ENCODE assay signal across 11 cellular contexts in genomic region chr2:162091325-162092007, GRCh38. TPM values are rescaled to one million over a fixed set of nuclear protein-coding genes. Genes with fewer than 3 reads are reported as not detected.
DNase-seq lines count a peak whose midpoint lies in the region; ATAC-seq and TF ChIP-seq lines count a peak whose summit lies in the region.
"Had no signal": no experiment of that assay in that cellular context is flagged by ENCODE, and none has a peak within 500 bp of the region (broad histone marks: within the 10 kb centered on the region; RNA-seq: fewer than 3 reads in every experiment).

No MANE protein-coding gene starts in this region.

- no peaks in the 10 kb centered on the region for H3K4me1 ChIP-seq in Loucy (ENCODE audit: insufficient read depth, low read length, poor library complexity, severe bottlenecking)

- TF ChIP-seq CTCF in Loucy (conservative IDR thresholded peaks at IDR 0.05; ENCODE audit: low read length) (peak; percentile 56), epithelial cell of proximal tubule (conservative IDR thresholded peaks at IDR 0.05; ENCODE audit: low read depth, low read length) (peak; percentile 60)

- no peaks in the 10 kb centered on the region for H3K79me2 ChIP-seq in Loucy (ENCODE audit: insufficient read depth, low read length)

- no peak overlapping the region for H3K4me2 ChIP-seq in Loucy (ENCODE audit: low read depth, low read length, poor library complexity, severe bottlenecking)

- no peaks in the 10 kb centered on the region for H3K9me3 ChIP-seq in Loucy (ENCODE audit: insufficient read depth, low read depth, low read length)

- H3K36me3 Mint-ChIP-seq in stimulated activated effector memory CD8-positive, alpha-beta T cell treated with anti-CD3 and anti-CD28 coated beads, Interleukin-12 subunit alpha, Interleukin-12 subunit beta, amount 100 ng/mL, for 72 hours, result no peaks in the 10 kb centered on the region
- H3K36me3 Mint-ChIP-seq: activated naive CD8-positive, alpha-beta T cell; CD8-positive, alpha-beta memory T cell had no signal

- no peaks in the 10 kb centered on the region for H3K36me3 ChIP-seq in Loucy (ENCODE audit: insufficient read depth, low read length)

- H2AFZ ChIP-seq in Loucy (ENCODE audit: low read length), result no peak overlapping the region

- peak; percentile 42 for ATAC-seq in stimulated activated effector memory CD8-positive, alpha-beta T cell treated with anti-CD3 and anti-CD28 coated beads, Interleukin-12 subunit alpha, Interleukin-12 subunit beta, amount 100 ng/mL, for 72 hours
- ATAC-seq in HG02970 (IDR thresholded peaks at IDR 0.05; ENCODE audit: low FRiP score, unreplicated experiment) (no peak), HG03520 (IDR thresholded peaks at IDR 0.05; ENCODE audit: unreplicated experiment) (no peak)
- ATAC-seq: Right ventricle myocardium inferior had no signal

- no peaks in the 10 kb centered on the region for H3K27me3 ChIP-seq in Loucy (ENCODE audit: insufficient read depth, low read length, poor library complexity, severe bottlenecking)

- H3K9me3 Mint-ChIP-seq in stimulated activated effector memory CD8-positive, alpha-beta T cell treated with anti-CD3 and anti-CD28 coated beads, Interleukin-12 subunit alpha, Interleukin-12 subunit beta, amount 100 ng/mL, for 72 hours, result no peaks in the 10 kb centered on the region
- H3K9me3 Mint-ChIP-seq: CD8-positive, alpha-beta memory T cell had no signal

- peaks cover 9% of the 10 kb centered on the region for H3K4me1 Mint-ChIP-seq in stimulated activated effector memory CD8-positive, alpha-beta T cell treated with anti-CD3 and anti-CD28 coated beads, Interleukin-12 subunit alpha, Interleukin-12 subunit beta, amount 100 ng/mL, for 72 hours
- H3K4me1 Mint-ChIP-seq: CD8-positive, alpha-beta memory T cell had no signal

- H3K9me2 ChIP-seq in Loucy (replicated peaks; ENCODE audit: low read depth, low read length), result no peaks in the 10 kb centered on the region

- H3K27ac Mint-ChIP-seq in stimulated activated effector memory CD8-positive, alpha-beta T cell treated with anti-CD3 and anti-CD28 coated beads, Interleukin-12 subunit alpha, Interleukin-12 subunit beta, amount 100 ng/mL, for 72 hours, result no peak overlapping the region
- H3K27ac Mint-ChIP-seq: activated naive CD8-positive, alpha-beta T cell; CD8-positive, alpha-beta memory T cell had no signal

- H3K4me3 Mint-ChIP-seq in stimulated activated effector memory CD8-positive, alpha-beta T cell treated with anti-CD3 and anti-CD28 coated beads, Interleukin-12 subunit alpha, Interleukin-12 subunit beta, amount 100 ng/mL, for 72 hours, result no peak overlapping the region
- H3K4me3 Mint-ChIP-seq: activated naive CD8-positive, alpha-beta T cell; CD8-positive, alpha-beta memory T cell had no signal

- H3F3A ChIP-seq in Loucy (ENCODE audit: low read depth), result no peaks in the 10 kb centered on the region

- H3K9ac ChIP-seq in Loucy (ENCODE audit: low read depth, low read length, poor library complexity, severe bottlenecking), result no peak overlapping the region

- DNase-seq in activated CD8-positive, alpha-beta memory T cell treated with anti-CD3 and anti-CD28 coated beads, Interleukin-2, amount 50 U/mL, for 4 hours, result peak; percentile 15
- DNase-seq in activated CD8-positive, alpha-beta memory T cell treated with anti-CD3 and anti-CD28 coated beads, Interleukin-2, amount 50 U/mL, for 48 hours, result no peak
- DNase-seq in epithelial cell of proximal tubule (ENCODE audit: low read depth) (no peak), NCI-H2227 (lab: John Stamatoyannopoulos, UW; ENCODE audit: unreplicated experiment) (no peak)
- DNase-seq in stimulated activated effector memory CD8-positive, alpha-beta T cell treated with anti-CD3 and anti-CD28 coated beads, Interleukin-12 subunit alpha, Interleukin-12 subunit beta, amount 100 ng/mL, for 72 hours (ENCODE audit: low spot score in 2 of 2), result no peak
- DNase-seq: CD8-positive, alpha-beta memory T cell had no signal

- H4K20me1 ChIP-seq in Loucy (ENCODE audit: insufficient read depth, low read length, poor library complexity, severe bottlenecking), result no peaks in the 10 kb centered on the region

- H3K4me3 ChIP-seq in Loucy (ENCODE audit: low read length, poor library complexity, severe bottlenecking), result no peak overlapping the region
- no peak overlapping the region for H3K4me3 ChIP-seq in epithelial cell of proximal tubule (ENCODE audit: low read depth, low read length)

RNA-seq across cellular contexts. Expression of gene DPP4, which starts 17.5 kb away (rescaled TPM):
- total RNA-seq in epithelial cell of proximal tubule, result 52.9 and 104 TPM in 2 replicates
